In the genomic region with DNA sequence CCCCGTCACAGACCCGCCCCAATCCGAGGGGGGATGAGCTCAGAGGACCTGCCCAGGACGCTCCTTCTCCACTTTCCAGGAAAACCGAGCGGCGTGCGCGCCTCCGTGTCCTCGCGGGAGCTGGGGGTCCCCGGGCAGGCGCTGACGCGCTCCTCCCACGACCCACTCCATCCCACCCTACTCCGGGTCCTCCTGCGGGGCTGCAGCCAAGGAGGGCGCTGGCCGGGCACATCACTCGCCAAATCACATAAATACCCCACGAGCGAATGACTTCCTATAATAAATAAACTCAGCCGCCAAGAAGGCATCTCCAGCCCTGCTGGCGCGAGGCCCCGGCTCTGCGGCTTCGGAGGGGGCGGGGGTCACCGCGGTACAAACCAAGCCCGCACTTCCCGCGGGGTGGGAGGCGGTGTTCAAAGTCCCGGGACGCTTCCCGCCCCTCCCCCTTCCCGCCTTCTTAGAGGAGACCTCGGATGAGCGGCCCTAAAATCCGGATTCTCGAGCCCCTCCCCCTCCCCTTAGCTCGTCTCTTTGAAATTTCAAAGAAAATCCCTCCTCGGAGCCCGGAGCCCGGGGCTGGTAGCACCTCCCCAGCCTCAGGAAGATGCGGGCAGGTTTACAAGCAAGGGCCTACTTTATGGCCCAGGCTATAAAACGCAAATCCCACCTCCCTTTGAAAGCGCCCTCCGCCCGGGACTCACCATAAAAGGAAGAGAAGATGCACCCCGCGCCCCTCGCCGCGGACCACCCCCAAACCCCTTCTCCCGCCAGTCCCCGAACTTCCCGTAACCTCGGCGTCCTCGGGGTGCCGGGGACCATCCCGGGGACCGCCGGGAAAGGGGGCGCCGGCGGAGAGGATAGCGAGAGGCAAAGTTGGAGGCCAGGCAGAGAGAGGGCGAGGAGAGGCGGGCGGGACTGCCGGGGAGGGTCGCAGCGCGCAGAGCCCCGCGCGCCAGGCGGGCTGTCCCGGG, we compare ENCODE assay signal across 12 cellular contexts. TPM values are rescaled to one million over a fixed set of nuclear protein-coding genes. Genes with fewer than 3 reads are reported as not detected.
DNase-seq lines count a peak whose midpoint lies in the region; ATAC-seq, FAIRE-seq and TF ChIP-seq lines count a peak whose summit lies in the region.
"Had no signal": no experiment of that assay in that cellular context is flagged by ENCODE, and none has a peak within 500 bp of the region (broad histone marks: within the 10 kb centered on the region; RNA-seq: fewer than 3 reads in every experiment).

No MANE protein-coding gene starts in this region.

- H3K79me2 ChIP-seq in osteoblast (ENCODE audit: insufficient read depth, low read length) = no peaks in the 10 kb centered on the region

- no peaks in the 10 kb centered on the region for H4K20me1 ChIP-seq in osteoblast (ENCODE audit: insufficient read depth, low read length)

- H3K27ac ChIP-seq in heart left ventricle = peak overlapping the region in 1 of 12 donors; percentile 42
- no peak overlapping the region for H3K27ac ChIP-seq in osteoblast (ENCODE audit: low read depth, low read length)

- H3K27me3 ChIP-seq in heart left ventricle (peaks cover 46 to 93% (median 81%) of the 10 kb centered on the region in 9 donors), osteoblast (ENCODE audit: insufficient read depth, low read length) (peaks cover 13% of the 10 kb centered on the region)

- peak overlapping the region; percentile 20 to 59 (median 45) for H3K4me3 ChIP-seq in heart left ventricle
- H3K4me3 ChIP-seq in osteoblast (ENCODE audit: insufficient read depth, low read length) = no peak overlapping the region

- TF ChIP-seq CTCF in heart left ventricle (IDR thresholded peaks at IDR 0.05) = no peak
- no peak for TF ChIP-seq CTCF in osteoblast (IDR thresholded peaks at IDR 0.05; ENCODE audit: extremely low read depth, low read depth, low read length)

- no peak overlapping the region for H2AFZ ChIP-seq in osteoblast (ENCODE audit: low read length)

- H3K36me3 ChIP-seq in heart left ventricle (no peaks in the 10 kb centered on the region), osteoblast (ENCODE audit: insufficient read depth, low read length) (no peaks in the 10 kb centered on the region)

- ATAC-seq in heart left ventricle (peak in 2 of 4 donors; percentile 11 to 36), HG03045 (IDR thresholded peaks at IDR 0.05; ENCODE audit: unreplicated experiment) (no peak)

- intact Hi-C loops in heart left ventricle (cut with DNase I) = no loop called here

- H3K4me1 ChIP-seq in heart left ventricle (peaks cover 0 to 37% (median 9%) of the 10 kb centered on the region in 12 donors), osteoblast (ENCODE audit: insufficient read depth, low read length) (no peaks in the 10 kb centered on the region)

- TF ChIP-seq POLR2A in heart left ventricle (IDR thresholded peaks at IDR 0.05) (no peak), GM12891 (IDR thresholded peaks at IDR 0.05; ENCODE audit: low read depth, low read length) (no peak)

- WGBS in heart left ventricle, 4 donors = 1% methylated on average over 43 to 85 of the region's 85 CpGs

- DNase-seq in COLO668 (lab: John Stamatoyannopoulos, UW; ENCODE audit: unreplicated experiment) (peak; percentile 14), NCI-H526 treated with DMSO at 0.1 percent for 48 hours (lab: John Stamatoyannopoulos, UW) (peak; percentile 31), heart left ventricle (peak in 3 of 5 donors; percentile 39 to 60 (median 49)), osteoblast (ENCODE audit: insufficient read length, low spot score, missing footprints) (peak; percentile 76), GM12891 (ENCODE audit: insufficient read length, low spot score) (no peak), NCI-H2081 (lab: John Stamatoyannopoulos, UW) (no peak), CD1c-positive myeloid dendritic cell (ENCODE audit: extremely low spot score) (no peak)
- DNase-seq: GOT3, KBM-7 had no signal

- no peak for FAIRE-seq in GM12891 (lab: Jason Lieb, UNC)
- FAIRE-seq: colon, G401.6 had no signal

- H3K9me3 ChIP-seq in heart left ventricle = no peaks in the 10 kb centered on the region
- H3K9me3 ChIP-seq in osteoblast (ENCODE audit: low read depth, low read length) = no peaks in the 10 kb centered on the region

- H3K4me2 ChIP-seq in osteoblast (ENCODE audit: insufficient read depth, low read length) = no peak overlapping the region

TF ChIP-seq in GM12891, 5 proteins besides CTCF, POLR2A, EP300 and RAD21:
- TF ChIP-seq TAF1 (IDR thresholded peaks at IDR 0.05; ENCODE audit: low read depth, low read length) = no peak
- TF ChIP-seq POU2F2 (IDR thresholded peaks at IDR 0.05; ENCODE audit: low read depth, low read length) = no peak
- no peak for TF ChIP-seq POLR2AphosphoS5 (IDR thresholded peaks at IDR 0.05; ENCODE audit: low read depth, low read length)
- TF ChIP-seq PAX5 (IDR thresholded peaks at IDR 0.05; ENCODE audit: insufficient read depth, low read length, severe bottlenecking) = no peak
- no peak for TF ChIP-seq SPI1 (IDR thresholded peaks at IDR 0.05; ENCODE audit: low read depth, low read length)
TF ChIP-seq in GM12891: peak in this region for 0.

RNA-seq across cellular contexts. Expression of a gene that starts 0.7 kb away (rescaled TPM):
- under 1 TPM in 7 of 9 donors, not detected in 2; 0.07 to 0.23 (median 0.11) TPM for total RNA-seq in heart left ventricle
- polyA plus RNA-seq in heart left ventricle = under 1 TPM in 1 of 2 donors, not detected in 1; 0.06 TPM
- not detected in 2 replicates for total RNA-seq in osteoblast
- polyA plus RNA-seq in GM12891 (2012; ENCODE audit: low read depth, missing spikeins) = not detected

Comparison
In these comparisons a context has a peak if more than half of its experiments do, and no peak if none do; other contexts are left out.
1. DNase-seq: peak in COLO668 (single experiment), NCI-H526 treated with DMSO at 0.1 percent for 48 hours (single experiment), heart left ventricle (3 of 5) and osteoblast (single experiment); none in GM12891 (single experiment), NCI-H2081 (0 of 2) and CD1c-positive myeloid dendritic cell (single experiment).